ENCODE assay signal across 1 cellular context in genomic region chr18:3604626-3605408, GRCh38.
TF ChIP-seq lines count a peak whose summit lies in the region.

No MANE protein-coding gene starts in this region.

TF ChIP-seq in HepG2, 621 proteins besides CTCF, POLR2A, EP300 and RAD21 (continued from another document and continues in another):
- TF ChIP-seq ARID4A (CRISPR knock-in tag; IDR thresholded peaks at IDR 0.05; ENCODE audit: borderline replicate concordance): no peak
- TF ChIP-seq ZUFSP (CRISPR knock-in tag; IDR thresholded peaks at IDR 0.05; ENCODE audit: borderline replicate concordance): no peak
- TF ChIP-seq NR2C2 (CRISPR knock-in tag; IDR thresholded peaks at IDR 0.05; ENCODE audit: borderline replicate concordance): no peak
- no peak for TF ChIP-seq FUBP1 (CRISPR knock-in tag; IDR thresholded peaks at IDR 0.05; ENCODE audit: borderline replicate concordance)
- TF ChIP-seq GMEB2 (CRISPR knock-in tag; IDR thresholded peaks at IDR 0.05; ENCODE audit: low read depth): no peak
- no peak for TF ChIP-seq BATF2 (CRISPR knock-in tag; IDR thresholded peaks at IDR 0.05)
- 0 out of 2 replicates have a peak, but pooled peaks have one; percentile 75 for TF ChIP-seq MEF2D (CRISPR knock-in tag; IDR thresholded peaks at IDR 0.05)
- no peak for TF ChIP-seq ZNF746 (CRISPR knock-in tag; IDR thresholded peaks at IDR 0.05)
- TF ChIP-seq ZNF709 (CRISPR knock-in tag; IDR thresholded peaks at IDR 0.05): no peak
- no peak for TF ChIP-seq ZNF17 (CRISPR knock-in tag; IDR thresholded peaks at IDR 0.05)
- no peak for TF ChIP-seq ZNF552 (CRISPR knock-in tag; IDR thresholded peaks at IDR 0.05; ENCODE audit: borderline replicate concordance)
- TF ChIP-seq MAX (IDR thresholded peaks at IDR 0.05): peak; percentile 12; the same call in 1 of the 2 replicates
- peak; percentile 41; the same call in 1 of the 2 replicates for TF ChIP-seq BCL6 (CRISPR knock-in tag; IDR thresholded peaks at IDR 0.05)
- TF ChIP-seq ZNF333 (CRISPR knock-in tag; IDR thresholded peaks at IDR 0.05; ENCODE audit: borderline replicate concordance): no peak
- no peak for TF ChIP-seq ZNF383 (CRISPR knock-in tag; IDR thresholded peaks at IDR 0.05; ENCODE audit: borderline replicate concordance)
- no peak for TF ChIP-seq ZNF513 (CRISPR knock-in tag; conservative IDR thresholded peaks at IDR 0.05)
- no peak; the same call in 1 of the 2 replicates for TF ChIP-seq ZSCAN9 (CRISPR knock-in tag; IDR thresholded peaks at IDR 0.05; ENCODE audit: borderline replicate concordance)
- no peak for TF ChIP-seq ZNF496 (CRISPR knock-in tag; IDR thresholded peaks at IDR 0.05; ENCODE audit: insufficient replicate concordance)
- TF ChIP-seq SATB2 (CRISPR knock-in tag; IDR thresholded peaks at IDR 0.05): no peak
- TF ChIP-seq ZNF331 (CRISPR knock-in tag; IDR thresholded peaks at IDR 0.05): no peak; the same call in 1 of the 2 replicates
- no peak for TF ChIP-seq KDM1A (CRISPR knock-in tag; IDR thresholded peaks at IDR 0.05)
- no peak for TF ChIP-seq MTF2 (CRISPR knock-in tag; IDR thresholded peaks at IDR 0.05; ENCODE audit: borderline replicate concordance)
- TF ChIP-seq ZNF34 (CRISPR knock-in tag; IDR thresholded peaks at IDR 0.05; ENCODE audit: borderline replicate concordance): no peak
- TF ChIP-seq TEAD3 (CRISPR knock-in tag; optimal IDR thresholded peaks at IDR 0.05; ENCODE audit: borderline replicate concordance): peak; percentile 67
- TF ChIP-seq NFE2L2 (IDR thresholded peaks at IDR 0.05; ENCODE audit: low read length): peak; percentile 91
- 0 out of 2 replicates have a peak, but pooled peaks have one; percentile 6 for TF ChIP-seq CREB1 (IDR thresholded peaks at IDR 0.05)
- TF ChIP-seq CREB1 (CRISPR knock-in tag; IDR thresholded peaks at IDR 0.05): peak; percentile 39
- TF ChIP-seq ZNF343 (CRISPR knock-in tag; IDR thresholded peaks at IDR 0.05): no peak
- TF ChIP-seq DNMT3B (CRISPR knock-in tag; conservative IDR thresholded peaks at IDR 0.05): 0 out of 2 replicates have a peak, but pooled peaks have one; percentile 64
- TF ChIP-seq NONO (IDR thresholded peaks at IDR 0.05): no peak
- TF ChIP-seq NONO (CRISPR knock-in tag; conservative IDR thresholded peaks at IDR 0.05): 0 out of 2 replicates have a peak, but pooled peaks have one; percentile 38
- no peak for TF ChIP-seq KMT2B (CRISPR knock-in tag; IDR thresholded peaks at IDR 0.05)
- TF ChIP-seq ZSCAN31 (CRISPR knock-in tag; IDR thresholded peaks at IDR 0.05; ENCODE audit: low read depth): no peak
- TF ChIP-seq SETDB1 (CRISPR knock-in tag; IDR thresholded peaks at IDR 0.05; ENCODE audit: borderline replicate concordance): no peak
- no peak for TF ChIP-seq BRF2 (CRISPR knock-in tag; IDR thresholded peaks at IDR 0.05)
- no peak for TF ChIP-seq MIER2 (CRISPR knock-in tag; IDR thresholded peaks at IDR 0.05)
- peak; percentile 58 for TF ChIP-seq HDAC1 (CRISPR knock-in tag; IDR thresholded peaks at IDR 0.05)
- TF ChIP-seq NCOA2 (CRISPR knock-in tag; IDR thresholded peaks at IDR 0.05): peak; percentile 87
- TF ChIP-seq ZNF12 (CRISPR knock-in tag; IDR thresholded peaks at IDR 0.05): 0 out of 2 replicates have a peak, but pooled peaks have one; percentile 20
- peak; percentile 25; the same call in 1 of the 2 replicates for TF ChIP-seq ZNF556 (CRISPR knock-in tag; IDR thresholded peaks at IDR 0.05; ENCODE audit: borderline replicate concordance)
- no peak for TF ChIP-seq MYNN (CRISPR knock-in tag; IDR thresholded peaks at IDR 0.05; ENCODE audit: low read depth)
- no peak for TF ChIP-seq ZNF296 (CRISPR knock-in tag; conservative IDR thresholded peaks at IDR 0.05)
- no peak for TF ChIP-seq ZNF569 (CRISPR knock-in tag; IDR thresholded peaks at IDR 0.05; ENCODE audit: borderline replicate concordance)
- no peak for TF ChIP-seq ZNF562 (CRISPR knock-in tag; IDR thresholded peaks at IDR 0.05; ENCODE audit: borderline replicate concordance)
- TF ChIP-seq RBM39 (IDR thresholded peaks at IDR 0.05; ENCODE audit: low read depth, low read length, poor library complexity, severe bottlenecking): no peak
- no peak for TF ChIP-seq IKZF1 (IDR thresholded peaks at IDR 0.05)
- TF ChIP-seq ZNF720 (CRISPR knock-in tag; IDR thresholded peaks at IDR 0.05): no peak
- no peak for TF ChIP-seq ZNF777 (CRISPR knock-in tag; IDR thresholded peaks at IDR 0.05)
- TF ChIP-seq ZC3H13 (CRISPR knock-in tag; IDR thresholded peaks at IDR 0.05): 0 out of 2 replicates have a peak, but pooled peaks have one; percentile 34
- no peak for TF ChIP-seq REST (IDR thresholded peaks at IDR 0.05; ENCODE audit: borderline replicate concordance in 1 of 2, low read depth in 1 of 2, low read length in 2 of 2)
- no peak for TF ChIP-seq ZNF660 (CRISPR knock-in tag; IDR thresholded peaks at IDR 0.05; ENCODE audit: borderline replicate concordance, low read depth)
- 0 out of 2 replicates have a peak, but pooled peaks have one; percentile 10 for TF ChIP-seq KLF11 (CRISPR knock-in tag; IDR thresholded peaks at IDR 0.05)
- TF ChIP-seq ATF7-NPFF (CRISPR knock-in tag; IDR thresholded peaks at IDR 0.05; ENCODE audit: low read depth): no peak
